Comparison of ENCODE assay signal across 8 cellular contexts in the genomic region with DNA sequence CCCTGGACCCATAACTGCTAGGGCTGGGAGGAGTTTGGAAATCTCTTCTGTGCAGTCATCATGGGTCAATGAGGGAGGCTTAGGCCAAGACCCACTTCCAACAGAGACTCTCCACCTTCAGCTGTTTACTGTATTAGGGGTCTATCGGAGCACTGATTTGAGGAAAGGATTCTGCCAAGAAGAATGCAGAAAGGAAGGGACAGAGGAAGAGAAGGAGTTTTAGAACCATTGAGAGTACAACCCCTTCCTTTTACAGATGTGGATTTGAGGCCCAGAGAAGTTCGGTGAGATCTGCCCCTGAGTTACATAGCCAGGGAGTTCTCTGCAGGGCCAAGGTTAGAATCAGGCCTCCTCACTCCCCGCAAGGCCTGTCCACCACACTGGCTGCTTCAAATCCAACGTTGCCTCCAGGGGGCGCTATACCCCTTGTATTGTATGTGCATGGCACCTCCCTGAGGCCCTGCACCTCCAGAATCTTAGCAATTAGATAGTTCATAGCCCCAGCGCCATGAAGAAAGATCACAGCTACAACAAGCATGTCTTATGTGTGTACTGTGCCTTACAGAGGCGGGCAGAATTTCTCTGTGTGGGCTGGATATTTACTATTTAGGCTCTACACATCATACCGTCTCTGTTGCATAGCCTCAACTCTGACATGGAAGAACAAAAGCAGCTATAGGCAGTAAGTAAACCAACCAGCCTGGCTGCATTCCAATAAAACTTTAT.
DNase-seq lines count a peak whose midpoint lies in the region; ATAC-seq, FAIRE-seq and TF ChIP-seq lines count a peak whose summit lies in the region.

No MANE protein-coding gene starts in this region.

- peak; percentile 95 for ATAC-seq in GM18909 (IDR thresholded peaks at IDR 0.05; ENCODE audit: poor library complexity, unreplicated experiment)
- ATAC-seq in HG03159 (IDR thresholded peaks at IDR 0.05; ENCODE audit: unreplicated experiment), result peak; percentile 92

- H3K9me3 Mint-ChIP-seq in activated CD4-positive, alpha-beta memory T cell treated with anti-CD3 and anti-CD28 coated beads, Interleukin-2, amount 10 ng/mL, durations not matched to agents 7 days and 5 days, result no peaks in the 10 kb centered on the region

- H3K27ac ChIP-seq in H1 (ENCODE audit: low read depth, low read length), result no peak overlapping the region

- H3K27me3 ChIP-seq in H1 (replicated peaks in 1 of 4; ENCODE audit: control insufficient read depth in 3 of 4, extremely low read depth in 1 of 4, insufficient read depth in 3 of 4, low read length in 3 of 4), result no peaks in the 10 kb centered on the region

- H3K4me3 Mint-ChIP-seq in activated CD4-positive, alpha-beta memory T cell treated with anti-CD3 and anti-CD28 coated beads, Interleukin-2, amount 10 ng/mL, durations not matched to agents 7 days and 5 days, result no peak overlapping the region

- H3K4me1 ChIP-seq in H1 (replicated peaks in 1 of 4; ENCODE audit: control insufficient read depth in 3 of 4, insufficient read depth in 4 of 4, low read length in 3 of 4), result peaks cover 6 to 20% (median 17%) of the 10 kb centered on the region in 4 experiments; a peak in 6 of 7 replicates

- H3K14ac ChIP-seq in H1 (ENCODE audit: insufficient read length), result no peak overlapping the region

- H4K91ac ChIP-seq in H1 (replicated peaks; ENCODE audit: insufficient read length, low read length), result peak overlapping the region; percentile 61

- H2BK15ac ChIP-seq in H1 (ENCODE audit: low read length), result no peak overlapping the region

- 0 out of 4 replicates have a peak, but pooled peaks cover 0 to 6% of the 10 kb centered on the region in 2 experiments for H3K79me2 ChIP-seq in H1 (ENCODE audit: control insufficient read depth in 1 of 2, insufficient read depth in 2 of 2, low read length in 2 of 2)

- no peak overlapping the region for H3K4ac ChIP-seq in H1 (replicated peaks; ENCODE audit: insufficient read length, low read depth, low read length)

- H2AK5ac ChIP-seq in H1 (ENCODE audit: low read depth, low read length), result peak overlapping the region; percentile 47; the same call in 1 of the 2 replicates

- H3K79me1 ChIP-seq in H1 (ENCODE audit: low read depth, low read length), result no peaks in the 10 kb centered on the region

- H4K8ac ChIP-seq in H1 (ENCODE audit: extremely low read depth, insufficient read depth, low read length), result no peak overlapping the region

- peak; percentile 72 for FAIRE-seq in H1 (lab: Jason Lieb, UNC)

- DNase-seq in C1 segment of cervical spinal cord (lab: John Stamatoyannopoulos, UW) (peak in 13 of 14 donors; percentile 6 to 78 (median 23)), NCI-H526 treated with DMSO at 0.1 percent for 48 hours (lab: John Stamatoyannopoulos, UW) (peak; percentile 40), H1 (ENCODE audit: low read depth in 1 of 2, low spot score in 2 of 2) (peak; percentile 94 to 100), midbrain (lab: John Stamatoyannopoulos, UW) (peak; percentile 72)
- peak; percentile 68 for DNase-seq in activated CD4-positive, alpha-beta memory T cell treated with anti-CD3 and anti-CD28 coated beads, Interleukin-2, amount 10 ng/mL, durations not matched to agents 7 days and 5 days
- DNase-seq in stimulated activated CD8-positive, alpha-beta memory T cell treated with anti-CD3 and anti-CD28 coated beads, Interleukin-7, amount 100 ng/mL, for 1 hour (ENCODE audit: low read depth in 2 of 2), result peak; percentile 1 to 41

- H3K9me3 ChIP-seq in H1 (ENCODE audit: insufficient read depth in 2 of 2, low read depth in 1 of 2, low read length in 1 of 2), result no peaks in the 10 kb centered on the region

- no peaks in the 10 kb centered on the region for H3K4me1 Mint-ChIP-seq in activated CD4-positive, alpha-beta memory T cell treated with anti-CD3 and anti-CD28 coated beads, Interleukin-2, amount 10 ng/mL, durations not matched to agents 7 days and 5 days

- no peaks in the 10 kb centered on the region for H3K36me3 Mint-ChIP-seq in activated CD4-positive, alpha-beta memory T cell treated with anti-CD3 and anti-CD28 coated beads, Interleukin-2, amount 10 ng/mL, durations not matched to agents 7 days and 5 days (ENCODE audit: low read depth)

- no peak overlapping the region for H2BK20ac ChIP-seq in H1 (ENCODE audit: low read length)

- no peak overlapping the region for H3K27ac Mint-ChIP-seq in activated CD4-positive, alpha-beta memory T cell treated with anti-CD3 and anti-CD28 coated beads, Interleukin-2, amount 10 ng/mL, durations not matched to agents 7 days and 5 days

- no peaks in the 10 kb centered on the region for H4K20me1 ChIP-seq in H1 (replicated peaks in 1 of 2; ENCODE audit: control insufficient read depth in 1 of 2, insufficient read depth in 2 of 2, low read length in 2 of 2)

- no peak overlapping the region for H3K56ac ChIP-seq in H1 (replicated peaks; ENCODE audit: insufficient read length, low read depth, low read length)

- no peak overlapping the region for H3K23ac ChIP-seq in H1 (ENCODE audit: insufficient read length)

- CTCF ChIA-PET in activated CD4-positive, alpha-beta memory T cell treated with anti-CD3 and anti-CD28 coated beads, Interleukin-2, amount 10 ng/mL, durations not matched to agents 7 days and 5 days (lab: Charles Lee), result interaction anchor here (1.4 to 2.1 kb wide), 2 partner anchors 216 to 453 kb away, joined by 4 to 8 read pairs; no protein-coding TSS in a partner anchor
- CTCF ChIA-PET in H1 (lab: Charles Lee; ENCODE audit: partially characterized antibody), result interaction anchor here (0.6 to 5.2 kb wide), 66 partner anchors 9 to 674 kb away, joined by 3 to 46 read pairs (median 4); a partner anchor contains a TSS

- TF ChIP-seq RAD21 in H1 (IDR thresholded peaks at IDR 0.05 in 1 of 2, conservative IDR thresholded peaks at IDR 0.05 in 1 of 2; ENCODE audit: low read depth in 2 of 2, low read length in 2 of 2), result peak; percentile 97 to 98

- no peaks in the 10 kb centered on the region for H3K23me2 ChIP-seq in H1 (ENCODE audit: low read depth, low read length)

- H3K4me3 ChIP-seq in H1 (ENCODE audit: extremely low read depth in 1 of 4, insufficient read depth in 2 of 4, low read depth in 3 of 4, low read length in 4 of 4), result no peak overlapping the region

- peak overlapping the region; percentile 50; the same call in 1 of the 2 replicates for H2BK5ac ChIP-seq in H1 (ENCODE audit: low read depth, low read length)

- 0 out of 4 replicates have a peak overlapping the region, but pooled peaks of 1 of the 2 experiments have one; percentile 2 for H3K4me2 ChIP-seq in H1 (ENCODE audit: insufficient read depth in 1 of 2, low read depth in 2 of 2, low read length in 2 of 2)

- H3K36me3 ChIP-seq in H1 (ENCODE audit: control insufficient read depth in 2 of 4, insufficient read depth in 4 of 4, low read length in 3 of 4), result no peaks in the 10 kb centered on the region; a peak in 1 of 8 replicates

- H2AFZ ChIP-seq in H1 (ENCODE audit: low read length), result no peak overlapping the region

- no peak for TF ChIP-seq EP300 in H1 (IDR thresholded peaks at IDR 0.05; ENCODE audit: borderline replicate concordance in 1 of 2, low read depth in 2 of 2, low read length in 2 of 2)

- 26% methylated on average over 8 of the region's 8 CpGs; no CpG with 5 or more reads in 1 of the 2 experiments for WGBS in H1 (ENCODE audit: extremely low coverage in 1 of 2, insufficient coverage in 1 of 2, insufficient read length in 1 of 2, insufficient replicate concordance in 2 of 2, low coverage in 1 of 2, low lambda C conversion rate in 2 of 2, missing lambda C conversion rate in 1 of 2), 2 experiments

- POLR2A ChIA-PET in activated CD4-positive, alpha-beta memory T cell treated with anti-CD3 and anti-CD28 coated beads, Interleukin-2, amount 10 ng/mL, durations not matched to agents 7 days and 5 days (lab: Charles Lee), result no interaction called here
- POLR2A ChIA-PET in H1 (lab: Charles Lee; ENCODE audit: partially characterized antibody), result interaction anchor here (0.6 to 2.6 kb wide), 8 partner anchors 15 to 253 kb away, joined by 3 to 11 read pairs (median 4); a partner anchor contains a TSS

- peak overlapping the region; percentile 65 for H2BK12ac ChIP-seq in H1 (ENCODE audit: low read depth, low read length)

- H4K5ac ChIP-seq in H1 (ENCODE audit: insufficient read length, low read depth, low read length), result peak overlapping the region; percentile 34

- H3K9ac ChIP-seq in H1 (replicated peaks in 1 of 4; ENCODE audit: extremely low read depth in 1 of 4, low read depth in 3 of 4, low read length in 3 of 4), result no peak overlapping the region

- TF ChIP-seq CTCF in H1 (IDR thresholded peaks at IDR 0.05; ENCODE audit: control extremely low read depth in 1 of 3, insufficient read depth in 1 of 3, low read depth in 1 of 3, low read length in 3 of 3), result peak; percentile 84 to 95 (median 90)

- H2BK120ac ChIP-seq in H1 (replicated peaks; ENCODE audit: low read depth, low read length), result peak overlapping the region; percentile 75

- no peak for TF ChIP-seq POLR2A in H1 (IDR thresholded peaks at IDR 0.05; ENCODE audit: control extremely low read depth in 1 of 2, low read depth in 2 of 2, low read length in 2 of 2)

- H3K27me3 Mint-ChIP-seq in activated CD4-positive, alpha-beta memory T cell treated with anti-CD3 and anti-CD28 coated beads, Interleukin-2, amount 10 ng/mL, durations not matched to agents 7 days and 5 days, result peaks cover 3% of the 10 kb centered on the region

- peak overlapping the region; percentile 11; the same call in 1 of the 2 replicates for H3K18ac ChIP-seq in H1 (ENCODE audit: extremely low read depth, low read length)

TF ChIP-seq in H1, 55 proteins besides CTCF, POLR2A, EP300 and RAD21:
- TF ChIP-seq SP4 (IDR thresholded peaks at IDR 0.05; ENCODE audit: low read length) (peak; percentile 43; the same call in 1 of the 2 replicates), JUN (IDR thresholded peaks at IDR 0.05; ENCODE audit: low read depth, low read length) (no peak), YY1 (IDR thresholded peaks at IDR 0.05; ENCODE audit: low read depth, low read length) (peak; percentile 73; the same call in 1 of the 2 replicates), CREB1 (IDR thresholded peaks at IDR 0.05) (no peak), SIX5 (IDR thresholded peaks at IDR 0.05; ENCODE audit: low read depth, low read length) (no peak), BRCA1 (IDR thresholded peaks at IDR 0.05; ENCODE audit: low read depth, low read length) (no peak), SIRT6 (IDR thresholded peaks at IDR 0.05; ENCODE audit: low read length) (no peak)
- TF ChIP-seq, protein P1, sequence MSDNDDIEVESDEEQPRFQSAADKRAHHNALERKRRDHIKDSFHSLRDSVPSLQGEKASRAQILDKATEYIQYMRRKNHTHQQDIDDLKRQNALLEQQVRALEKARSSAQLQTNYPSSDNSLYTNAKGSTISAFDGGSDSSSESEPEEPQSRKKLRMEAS (IDR thresholded peaks at IDR 0.05), result 0 out of 2 replicates have a peak, but pooled peaks have one; percentile 33

Comparison
In these comparisons a context has a peak if more than half of its experiments do, and no peak if none do; other contexts are left out.
1. DNase-seq: peak in every context shown above with its lines; median percentile 97 in H1; 72 in midbrain; 68 in activated CD4-positive, alpha-beta memory T cell treated with anti-CD3 and anti-CD28 coated beads, Interleukin-2, amount 10 ng/mL, durations not matched to agents 7 days and 5 days; 40 in NCI-H526 treated with DMSO at 0.1 percent for 48 hours; 23 in C1 segment of cervical spinal cord; 21 in stimulated activated CD8-positive, alpha-beta memory T cell treated with anti-CD3 and anti-CD28 coated beads, Interleukin-7, amount 100 ng/mL, for 1 hour.